9 cellular contexts compared by ENCODE assay signal in the genomic region with DNA sequence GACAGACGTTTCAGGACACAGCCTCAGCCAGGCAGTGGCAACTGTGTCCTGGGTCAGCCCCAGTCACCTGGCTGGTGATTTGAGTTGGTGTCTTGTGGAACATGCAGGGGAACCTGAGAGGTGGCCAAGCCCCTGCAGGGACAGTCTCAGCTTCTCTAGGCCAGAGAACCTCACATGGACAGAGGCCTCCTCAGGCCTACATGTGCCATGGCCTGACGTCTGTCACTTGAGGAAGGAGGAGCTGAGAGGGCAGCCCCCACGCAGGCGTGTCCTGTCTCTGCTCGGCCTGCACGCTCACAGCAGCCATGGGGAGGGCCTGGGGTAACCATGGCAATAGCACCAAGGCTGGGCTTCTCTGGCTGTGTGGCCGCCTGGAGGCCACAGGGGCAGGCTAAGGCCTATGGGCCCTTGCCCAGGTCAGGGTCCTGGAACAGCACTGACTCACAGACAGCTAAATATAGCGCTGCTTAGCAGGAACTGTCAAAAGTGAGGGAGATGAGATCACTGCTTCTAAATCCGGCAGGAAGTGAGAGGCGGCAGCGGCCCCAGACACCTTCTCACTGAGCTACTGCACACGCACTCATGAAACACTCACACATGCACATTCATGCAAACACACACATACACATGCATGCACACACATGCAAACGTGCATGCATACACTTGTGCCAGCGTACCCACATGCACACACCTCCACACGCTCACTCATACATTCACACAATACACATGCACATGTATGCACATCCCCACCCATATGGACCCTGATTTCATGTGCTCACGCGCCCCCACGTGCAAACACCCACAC.
DNase-seq lines count a peak whose midpoint lies in the region; ATAC-seq and TF ChIP-seq lines count a peak whose summit lies in the region.
"Had no signal": no experiment of that assay in that cellular context is flagged by ENCODE, and none has a peak within 500 bp of the region (broad histone marks: within the 10 kb centered on the region; RNA-seq: fewer than 3 reads in every experiment).

No MANE protein-coding gene starts in this region.

- peaks cover 6% of the 10 kb centered on the region; the same call in 1 of the 2 replicates for H3K9me3 ChIP-seq in DOHH2 (ENCODE audit: control insufficient read depth, insufficient read depth, low read length)

- H3K27ac ChIP-seq in DOHH2 (ENCODE audit: low read depth, low read length) (peak overlapping the region; percentile 69), coronary artery (peak overlapping the region; percentile 81 to 88)
- H3K27ac ChIP-seq: VCaP had no signal

- ATAC-seq in GM21576 (IDR thresholded peaks at IDR 0.05; ENCODE audit: unreplicated experiment) = peak; percentile 87

- TF ChIP-seq CTCF in DOHH2 (IDR thresholded peaks at IDR 0.05; ENCODE audit: low read depth, low read length, poor library complexity, severe bottlenecking) = no peak
- TF ChIP-seq CTCF in coronary artery (IDR thresholded peaks at IDR 0.05) = no peak

- no peaks in the 10 kb centered on the region for H3K9me2 ChIP-seq in DOHH2 (replicated peaks; ENCODE audit: control insufficient read depth, low read length)

- DNase-seq in KG1 (lab: John Stamatoyannopoulos, UW) (peak; percentile 89), coronary artery (ENCODE audit: low spot score) (peak; percentile 92), medulla oblongata (ENCODE audit: extremely low spot score) (peak; percentile 47), T1000 (lab: John Stamatoyannopoulos, UW) (no peak)
- DNase-seq in activated CD4-positive, alpha-beta T cell treated with anti-CD3 and anti-CD28 coated beads for 48 hours = peak; percentile 86
- DNase-seq in stimulated activated CD8-positive, alpha-beta memory T cell treated with anti-CD3 and anti-CD28 coated beads, Interleukin-15, amount 100 ng/mL, for 24 hours (ENCODE audit: low read depth) = peak; percentile 37

- H3K4me1 ChIP-seq in DOHH2 (ENCODE audit: control insufficient read depth, low read length) = peaks cover 39% of the 10 kb centered on the region

- no peaks in the 10 kb centered on the region for H3K79me2 ChIP-seq in DOHH2 (ENCODE audit: control insufficient read depth, low read length)

- H4K20me1 ChIP-seq in DOHH2 (ENCODE audit: control insufficient read depth, insufficient read depth, low read depth, low read length) = no peaks in the 10 kb centered on the region

- H3K36me3 ChIP-seq in DOHH2 (ENCODE audit: control insufficient read depth, low read length) = no peaks in the 10 kb centered on the region

- no peaks in the 10 kb centered on the region for H3F3A ChIP-seq in DOHH2 (ENCODE audit: control insufficient read depth, insufficient read depth)

- H3K4me3 ChIP-seq in DOHH2 (ENCODE audit: low read length) (peak overlapping the region; percentile 51), coronary artery (peak overlapping the region; percentile 20)

- H3K4me2 ChIP-seq in DOHH2 (ENCODE audit: low read length) = peak overlapping the region; percentile 75

- H3K27me3 ChIP-seq in DOHH2 (ENCODE audit: control insufficient read depth, low read length) = no peaks in the 10 kb centered on the region
